In genomic region chr12:50572275-50572674, GRCh38 we compare ENCODE assay signal across 1 cellular context.
A peak's percentile ranks its signal among the peaks of the same experiment; 100 is the strongest.
TF ChIP-seq lines count a peak whose summit lies in the region.

No MANE protein-coding gene starts in this region.

TF ChIP-seq in HepG2, 621 proteins besides CTCF, POLR2A, EP300 and RAD21 (continued from another document and continues in another):
- TF ChIP-seq GTF2F1 (IDR thresholded peaks at IDR 0.05; ENCODE audit: low read length) (no peak), BRD4 (CRISPR knock-in tag; IDR thresholded peaks at IDR 0.05) (no peak), MED13 (CRISPR knock-in tag; IDR thresholded peaks at IDR 0.05) (no peak), EED (CRISPR knock-in tag; IDR thresholded peaks at IDR 0.05) (no peak), IRF1 (CRISPR knock-in tag; IDR thresholded peaks at IDR 0.05; ENCODE audit: low read depth) (no peak), BCLAF1 (IDR thresholded peaks at IDR 0.05) (no peak), ZNF432 (CRISPR knock-in tag; IDR thresholded peaks at IDR 0.05; ENCODE audit: borderline replicate concordance) (no peak), U2AF2 (IDR thresholded peaks at IDR 0.05; ENCODE audit: low read depth, low read length) (no peak), ZNF761 (CRISPR knock-in tag; conservative IDR thresholded peaks at IDR 0.05) (no peak), PRMT3 (CRISPR knock-in tag; IDR thresholded peaks at IDR 0.05; ENCODE audit: borderline replicate concordance, low read depth) (no peak), ZNF672 (CRISPR knock-in tag; IDR thresholded peaks at IDR 0.05) (no peak), ZBTB34 (CRISPR knock-in tag; IDR thresholded peaks at IDR 0.05) (peak; percentile 82), ZNF609 (CRISPR knock-in tag; IDR thresholded peaks at IDR 0.05; ENCODE audit: borderline replicate concordance) (no peak), MAX (IDR thresholded peaks at IDR 0.05) (no peak), ZNF382 (CRISPR knock-in tag; IDR thresholded peaks at IDR 0.05; ENCODE audit: borderline replicate concordance) (no peak), SPEN (CRISPR knock-in tag; IDR thresholded peaks at IDR 0.05; ENCODE audit: low read depth) (no peak), GABPA (IDR thresholded peaks at IDR 0.05; ENCODE audit: low read depth, low read length) (no peak), GABPA (CRISPR knock-in tag; IDR thresholded peaks at IDR 0.05; ENCODE audit: low read depth) (no peak), ISL2 (CRISPR knock-in tag; IDR thresholded peaks at IDR 0.05) (no peak), ZNF770 (CRISPR knock-in tag; IDR thresholded peaks at IDR 0.05) (no peak), ETV5 (CRISPR knock-in tag; IDR thresholded peaks at IDR 0.05; ENCODE audit: borderline replicate concordance) (no peak), GMEB1 (CRISPR knock-in tag; IDR thresholded peaks at IDR 0.05; ENCODE audit: borderline replicate concordance) (no peak), ZNF331 (CRISPR knock-in tag; IDR thresholded peaks at IDR 0.05) (peak; percentile 63; the same call in 1 of the 2 replicates), ZNF3 (CRISPR knock-in tag; IDR thresholded peaks at IDR 0.05) (no peak), HOXD1 (CRISPR knock-in tag; IDR thresholded peaks at IDR 0.05) (no peak), ZSCAN22 (CRISPR knock-in tag; IDR thresholded peaks at IDR 0.05) (no peak), GLI4 (CRISPR knock-in tag; IDR thresholded peaks at IDR 0.05; ENCODE audit: borderline replicate concordance) (no peak), PHF5A (CRISPR knock-in tag; IDR thresholded peaks at IDR 0.05; ENCODE audit: low read depth, unreplicated experiment) (peak; percentile 60), ZNF264 (CRISPR knock-in tag; IDR thresholded peaks at IDR 0.05) (no peak), ZNF253 (CRISPR knock-in tag; IDR thresholded peaks at IDR 0.05; ENCODE audit: borderline replicate concordance) (no peak), TFDP1 (CRISPR knock-in tag; IDR thresholded peaks at IDR 0.05; ENCODE audit: borderline replicate concordance) (no peak), NFAT5 (CRISPR knock-in tag; IDR thresholded peaks at IDR 0.05) (no peak), GRHL1 (CRISPR knock-in tag; conservative IDR thresholded peaks at IDR 0.05) (no peak)
